ENCODE assay signal across 20 cellular contexts in genomic region chr3:66860771-66861170, GRCh38.
"Had no signal": no experiment of that assay in that cellular context is flagged by ENCODE, and none has a peak within 500 bp of the region (broad histone marks: within the 10 kb centered on the region; RNA-seq: fewer than 3 reads in every experiment).

No MANE protein-coding gene starts in this region.

- ATAC-seq: activated CD4-positive, CD25-positive, alpha-beta regulatory T cell treated with anti-CD3 and anti-CD28 coated beads, Interleukin-2, amount 50 U/mL, for 24 hours; activated CD8-positive, alpha-beta memory T cell treated with anti-CD3 and anti-CD28 coated beads, Interleukin-2, amount 10 ng/mL, durations not matched to agents 7 days and 5 days; Panc1 had no signal

- DNase-seq: activated CD4-positive, alpha-beta T cell treated with anti-CD3 and anti-CD28 coated beads, Interleukin-2, amount 10 ng/mL, durations not matched to agents 24 days and 14 days; activated CD4-positive, alpha-beta T cell treated with anti-CD3 and anti-CD28 coated beads, Interleukin-2, amount 50 U/mL, for 48 hours; activated CD8-positive, alpha-beta memory T cell treated with anti-CD3 and anti-CD28 coated beads, Interleukin-2, amount 10 ng/mL, durations not matched to agents 7 days and 5 days; activated effector memory CD4-positive, alpha-beta T cell treated with Interleukin-2 at 50 U/mL for 16 hours; activated naive CD4-positive, alpha-beta T cell; activated T-cell treated with anti-CD3 and anti-CD28 coated beads, Interleukin-2, amount 50 U/mL, for 24 hours; aorta; Kasumi-1; NCI-H1048; NCI-H146; NCI-H187 treated with DMSO at 0.1 percent for 48 hours; NCI-H2171; NCI-H2227 treated with DMSO at 0.1 percent for 48 hours; NCI-H446 treated with DMSO at 0.1 percent for 48 hours; NCI-H526; NCI-H774; OCI-M1; SHP77 had no signal
